ENCODE assay signal across 13 cellular contexts in genomic region chr18:56890632-56891031, GRCh38.
DNase-seq lines count a peak whose midpoint lies in the region; ATAC-seq and TF ChIP-seq lines count a peak whose summit lies in the region.
"Had no signal": no experiment of that assay in that cellular context is flagged by ENCODE, and none has a peak within 500 bp of the region (broad histone marks: within the 10 kb centered on the region; RNA-seq: fewer than 3 reads in every experiment).

No MANE protein-coding gene starts in this region.

- TF ChIP-seq RAD21 in IMR-90 (IDR thresholded peaks at IDR 0.05; ENCODE audit: low read length) = no peak

- no TSS peak for BruUV-seq in IMR-90 (replicated peaks; lab: Mats Ljungman, UMichigan)
- no TSS peak for BruUV-seq in mammary epithelial cell (replicated peaks; lab: Mats Ljungman, UMichigan)

- peaks cover 9% of the 10 kb centered on the region for H3K36me3 Mint-ChIP-seq in activated naive CD4-positive, alpha-beta T cell treated with anti-CD3 and anti-CD28 coated beads for 36 hours (ENCODE audit: low read depth)

- H3K9me3 ChIP-seq in IMR-90 (ENCODE audit: control insufficient read depth, insufficient read depth, low read length) (no peaks in the 10 kb centered on the region), mammary epithelial cell (replicated peaks; ENCODE audit: insufficient read depth, low read length) (no peaks in the 10 kb centered on the region), left lung (no peaks in the 10 kb centered on the region)

- no peak overlapping the region for H2AK5ac ChIP-seq in IMR-90 (ENCODE audit: low read depth, low read length)

- dilution Hi-C loops in IMR-90 (cut with HindIII; ENCODE audit: low sequenced_read_pairs, unreplicated experiment) (no loop called here), mammary epithelial cell (cut with HindIII; ENCODE audit: low sequenced_read_pairs) (no loop called here)

- H3K4me1 ChIP-seq in IMR-90 (ENCODE audit: control insufficient read depth, insufficient read depth, low read length) (peaks cover 8% of the 10 kb centered on the region), mammary epithelial cell (ENCODE audit: insufficient read depth, low read length) (peaks cover 17% of the 10 kb centered on the region), left lung (no peaks in the 10 kb centered on the region)

- H3K4me2 ChIP-seq in IMR-90 (ENCODE audit: low read depth, low read length) = peak overlapping the region; percentile 41; the same call in 1 of the 2 replicates
- H3K4me2 ChIP-seq in mammary epithelial cell (ENCODE audit: insufficient read depth, low read depth, low read length) = peak overlapping the region; percentile 57

- no peaks in the 10 kb centered on the region for H3K79me2 ChIP-seq in mammary epithelial cell (ENCODE audit: insufficient read depth, low read length)

- peak overlapping the region; percentile 30 for H3K4ac ChIP-seq in IMR-90 (ENCODE audit: low read depth, low read length)

- peak overlapping the region; percentile 39; the same call in 1 of the 2 replicates for H3K56ac ChIP-seq in IMR-90 (ENCODE audit: extremely low read depth, insufficient read depth, low read length)

- H2AFZ ChIP-seq in IMR-90 (replicated peaks; ENCODE audit: low read length, poor library complexity) = no peak overlapping the region
- H2AFZ ChIP-seq in mammary epithelial cell (ENCODE audit: low read depth, low read length) = peak overlapping the region; percentile 10

- intact Hi-C loops in IMR-90 (cut with micrococcal nuclease) = no loop called here
- intact Hi-C loops in mammary epithelial cell (cut with micrococcal nuclease) = no loop called here
- intact Hi-C loops in left lung (cut with DNase I) = no loop called here
- intact Hi-C loops in activated naive CD4-positive, alpha-beta T cell treated with anti-CD3 and anti-CD28 coated beads for 36 hours (cut with micrococcal nuclease) = no loop called here

- H4K91ac ChIP-seq in IMR-90 (ENCODE audit: insufficient read depth, low read depth, low read length) = no peak overlapping the region

- H2BK15ac ChIP-seq in IMR-90 (ENCODE audit: low read depth, low read length) = peak overlapping the region; percentile 47; the same call in 1 of the 3 replicates

- H4K20me1 ChIP-seq in IMR-90 (ENCODE audit: insufficient read depth, low read length) = no peaks in the 10 kb centered on the region
- H4K20me1 ChIP-seq in mammary epithelial cell (ENCODE audit: insufficient read depth, low read length) = no peaks in the 10 kb centered on the region

- no peak overlapping the region for H2AK9ac ChIP-seq in IMR-90 (replicated peaks; ENCODE audit: low read depth, low read length, poor library complexity)

- H3K4me1 Mint-ChIP-seq in activated naive CD4-positive, alpha-beta T cell treated with anti-CD3 and anti-CD28 coated beads for 36 hours (ENCODE audit: low read depth) = no peaks in the 10 kb centered on the region
- H3K4me1 Mint-ChIP-seq: immature natural killer cell had no signal

- H3K4me3 ChIP-seq in IMR-90 (ENCODE audit: insufficient read depth, low read depth, low read length) (no peak overlapping the region), mammary epithelial cell (replicated peaks in 1 of 3; ENCODE audit: insufficient read depth in 1 of 3, low read depth in 2 of 3, low read length in 3 of 3) (no peak overlapping the region), left lung (no peak overlapping the region)

- H2BK20ac ChIP-seq in IMR-90 (ENCODE audit: low read depth, low read length) = peak overlapping the region; percentile 71

- in situ Hi-C loops in IMR-90 (cut with MboI; ENCODE audit: low sequenced_read_pairs) (no loop called here), mammary epithelial cell (cut with MboI; ENCODE audit: low sequenced_read_pairs in 2 of 2) (no loop called here)

- no peak overlapping the region for H3K27ac Mint-ChIP-seq in activated naive CD4-positive, alpha-beta T cell treated with anti-CD3 and anti-CD28 coated beads for 36 hours
- H3K27ac Mint-ChIP-seq: dendritic cell treated with granulocyte-macrophage colony-stimulating factor and Interleukin-4, amounts not matched to agents 40 ng/mL and 50 ng/mL, for 4 days; immature natural killer cell had no signal

- peak overlapping the region in 1 of 2 experiments; percentile 41; a peak in 2 of 4 replicates for H4K8ac ChIP-seq in IMR-90 (ENCODE audit: low read depth in 2 of 2, low read length in 2 of 2)

- H3K9ac ChIP-seq in IMR-90 (ENCODE audit: low read depth, low read length) = no peak overlapping the region
- no peak overlapping the region for H3K9ac ChIP-seq in mammary epithelial cell (ENCODE audit: insufficient read depth, low read length)

- H3K27ac ChIP-seq in IMR-90 (ENCODE audit: insufficient read depth, low read length) (peak overlapping the region; percentile 88; the same call in 1 of the 2 replicates), mammary epithelial cell (ENCODE audit: insufficient read depth, low read depth, low read length) (peak overlapping the region; percentile 65), left lung (no peak overlapping the region)

- no peaks in the 10 kb centered on the region for H3K36me3 ChIP-seq in IMR-90 (ENCODE audit: control insufficient read depth, insufficient read depth, low read length)
- H3K36me3 ChIP-seq in mammary epithelial cell (ENCODE audit: insufficient read depth, low read length) = no peaks in the 10 kb centered on the region
- H3K36me3 ChIP-seq in left lung = no peaks in the 10 kb centered on the region

- H3K27me3 ChIP-seq in IMR-90 (ENCODE audit: control insufficient read depth, insufficient read depth, low read length) (no peaks in the 10 kb centered on the region), mammary epithelial cell (ENCODE audit: insufficient read depth, low read length) (no peaks in the 10 kb centered on the region), left lung (no peaks in the 10 kb centered on the region)

- peaks cover 3% of the 10 kb centered on the region for H3K9me3 Mint-ChIP-seq in activated naive CD4-positive, alpha-beta T cell treated with anti-CD3 and anti-CD28 coated beads for 36 hours
- H3K9me3 Mint-ChIP-seq: dendritic cell treated with granulocyte-macrophage colony-stimulating factor and Interleukin-4, amounts not matched to agents 40 ng/mL and 50 ng/mL, for 4 days had no signal

- H2BK120ac ChIP-seq in IMR-90 (ENCODE audit: low read depth, low read length) = peak overlapping the region; percentile 78

- 0 out of 2 replicates have a peak overlapping the region, but pooled peaks have one; percentile 8 for H3K14ac ChIP-seq in IMR-90 (replicated peaks; ENCODE audit: low read depth, low read length)

- CTCF ChIA-PET in IMR-90 (lab: Yijun Ruan, JAX) (no interaction called here), mammary epithelial cell (lab: Charles Lee; ENCODE audit: low non-redundant PET) (interaction anchor here (0.6 kb wide), 1 partner anchor 181 kb away, joined by 3 read pairs; no protein-coding TSS in a partner anchor)
- CTCF ChIA-PET in activated naive CD4-positive, alpha-beta T cell treated with anti-CD3 and anti-CD28 coated beads for 36 hours (lab: Charles Lee) = no interaction called here

- peak overlapping the region; percentile 22; the same call in 1 of the 2 replicates for H3K18ac ChIP-seq in IMR-90 (ENCODE audit: low read depth, low read length)

- no peak for TF ChIP-seq POLR2A in IMR-90 (IDR thresholded peaks at IDR 0.05; ENCODE audit: low read depth, low read length)

- H3K9me1 ChIP-seq in IMR-90 (ENCODE audit: insufficient read depth, low read length) = peaks cover 4% of the 10 kb centered on the region

- POLR2A ChIA-PET in IMR-90 (lab: Charles Lee; ENCODE audit: unreplicated experiment) = no interaction called here

- H4K5ac ChIP-seq in IMR-90 (ENCODE audit: low read depth, low read length) = no peak overlapping the region

- ATAC-seq in IMR-90 (ENCODE audit: low read depth) (peak; percentile 95), left lung (peak; percentile 23), GM21447 (IDR thresholded peaks at IDR 0.05; ENCODE audit: unreplicated experiment) (no peak)

- H3K23ac ChIP-seq in IMR-90 (ENCODE audit: low read depth, low read length) = no peak overlapping the region

- no peak for TF ChIP-seq CTCF in IMR-90 (conservative IDR thresholded peaks at IDR 0.05; ENCODE audit: low read depth, low read length)
- no peak for TF ChIP-seq CTCF in mammary epithelial cell (conservative IDR thresholded peaks at IDR 0.05 in 1 of 2, IDR thresholded peaks at IDR 0.05 in 1 of 2; ENCODE audit: extremely low read depth in 1 of 2, insufficient read depth in 1 of 2, low read depth in 1 of 2, low read length in 2 of 2)
- TF ChIP-seq CTCF in left lung (IDR thresholded peaks at IDR 0.05) = no peak

- peaks cover 0 to 6% of the 10 kb centered on the region in 2 experiments; a peak in 1 of 4 replicates for H3K79me1 ChIP-seq in IMR-90 (ENCODE audit: low read depth in 1 of 2, low read length in 2 of 2)

- peak overlapping the region; percentile 92 for H2BK5ac ChIP-seq in IMR-90 (ENCODE audit: low read depth, low read length, poor library complexity, severe bottlenecking)

- no peaks in the 10 kb centered on the region for H3K27me3 Mint-ChIP-seq in activated naive CD4-positive, alpha-beta T cell treated with anti-CD3 and anti-CD28 coated beads for 36 hours (ENCODE audit: low read depth)
- H3K27me3 Mint-ChIP-seq: dendritic cell treated with granulocyte-macrophage colony-stimulating factor and Interleukin-4, amounts not matched to agents 40 ng/mL and 50 ng/mL, for 4 days had no signal

- WGBS in IMR-90 (ENCODE audit: extremely low coverage in 2 of 2, insufficient read length in 1 of 2), 2 experiments = no CpG with 5 or more reads among the region's 1 CpG
- WGBS in mammary epithelial cell (ENCODE audit: low coverage, missing lambda C conversion rate) = 0% methylated on average over 1 of the region's 1 CpG

- DNase-seq in AG08395 (ENCODE audit: low spot score) (peak; percentile 80), IMR-90 (peak; percentile 96), mammary epithelial cell (peak; percentile 77), left lung (no peak), NCI-H2196 (lab: John Stamatoyannopoulos, UW; ENCODE audit: unreplicated experiment) (no peak), NCI-H1048 (lab: John Stamatoyannopoulos, UW) (no peak)
- no peak for DNase-seq in activated naive CD4-positive, alpha-beta T cell treated with anti-CD3 and anti-CD28 coated beads for 36 hours
- DNase-seq: C1 segment of cervical spinal cord; immature natural killer cell; small intestine; stimulated activated naive CD4-positive, alpha-beta T cell treated with Interleukin-2 at 50 U/mL for 16 hours had no signal

- no peak overlapping the region for H3K4me3 Mint-ChIP-seq in activated naive CD4-positive, alpha-beta T cell treated with anti-CD3 and anti-CD28 coated beads for 36 hours
- H3K4me3 Mint-ChIP-seq: dendritic cell treated with granulocyte-macrophage colony-stimulating factor and Interleukin-4, amounts not matched to agents 40 ng/mL and 50 ng/mL, for 4 days; immature natural killer cell had no signal

TF ChIP-seq in IMR-90, 13 proteins besides CTCF, POLR2A, EP300 and RAD21 (continues in another document):
- no peak for TF ChIP-seq MAZ (IDR thresholded peaks at IDR 0.05; ENCODE audit: borderline replicate concordance, low read depth, low read length)
- no peak for TF ChIP-seq SMC3 (IDR thresholded peaks at IDR 0.05; ENCODE audit: low read depth, low read length)
- TF ChIP-seq FOS (IDR thresholded peaks at IDR 0.05; ENCODE audit: low read depth, low read length) = peak; percentile 61; the same call in 1 of the 2 replicates
- TF ChIP-seq BHLHE40 (IDR thresholded peaks at IDR 0.05; ENCODE audit: low read depth, low read length) = no peak
- no peak for TF ChIP-seq CHD1 (IDR thresholded peaks at IDR 0.05; ENCODE audit: low read depth, low read length)

Comparison
In these comparisons a context has a peak if more than half of its experiments do, and no peak if none do; other contexts are left out.
1. DNase-seq: peak in AG08395 (single experiment), IMR-90 (single experiment) and mammary epithelial cell (single experiment); none in left lung (0 of 2), NCI-H2196 (single experiment), NCI-H1048 (single experiment) and activated naive CD4-positive, alpha-beta T cell treated with anti-CD3 and anti-CD28 coated beads for 36 hours (single experiment).
2. H3K27ac ChIP-seq: peak in IMR-90 (single experiment) and mammary epithelial cell (single experiment); none in left lung (0 of 2).